ENCODE assay signal across 9 cellular contexts in genomic region chr3:10193692-10194327, GRCh38. TPM values are rescaled to one million over a fixed set of nuclear protein-coding genes. Genes with fewer than 3 reads are reported as not detected.
A peak's percentile ranks its signal among the peaks of the same experiment; 100 is the strongest.
DNase-seq lines count a peak whose midpoint lies in the region; ATAC-seq, FAIRE-seq and TF ChIP-seq lines count a peak whose summit lies in the region.
"Had no signal": no experiment of that assay in that cellular context is flagged by ENCODE, and none has a peak within 500 bp of the region (broad histone marks: within the 10 kb centered on the region; RNA-seq: fewer than 3 reads in every experiment).

No MANE protein-coding gene starts in this region.

- no peaks in the 10 kb centered on the region for H3K27me3 ChIP-seq in gastroesophageal sphincter
- no peaks in the 10 kb centered on the region for H3K27me3 ChIP-seq in gastrocnemius medialis

- no peak for ATAC-seq in activated B cell treated with CpG ODN at 0.5 μM for 24 hours (ENCODE audit: low read depth)
- no peak for ATAC-seq in gastroesophageal sphincter
- ATAC-seq in gastrocnemius medialis = no peak
- no peak for ATAC-seq in GM19023 (IDR thresholded peaks at IDR 0.05; ENCODE audit: unreplicated experiment)
- ATAC-seq in HG03342 (IDR thresholded peaks at IDR 0.05; ENCODE audit: unreplicated experiment) = no peak

- intact Hi-C loops in Calu3 (cut with micrococcal nuclease; ENCODE audit: unreplicated experiment) = no loop called here
- intact Hi-C loops in activated B cell treated with CpG ODN at 0.5 μM for 24 hours (cut with micrococcal nuclease) = loop anchor here (1.0 kb wide), 4 partner anchors 13 to 168 kb away; partner anchors contain the start of genes FANCD2 and TATDN2
- intact Hi-C loops in gastrocnemius medialis (cut with DNase I; ENCODE audit: low total_unique reads) = loop anchor here (2.0 to 10.0 kb wide), 3 partner anchors 217 to 1599 kb away; partner anchors contain the start of gene SETD5

- H3K4me1 Mint-ChIP-seq in Calu3 (ENCODE audit: low read depth, unreplicated experiment) (peaks cover 63% of the 10 kb centered on the region), activated B cell treated with CpG ODN at 0.5 μM for 24 hours (peaks cover 94% of the 10 kb centered on the region)

- no peak for TF ChIP-seq CTCF in Calu3 (IDR thresholded peaks at IDR 0.05; ENCODE audit: unreplicated experiment)
- TF ChIP-seq CTCF in activated B cell treated with CpG ODN at 0.5 μM for 24 hours (IDR thresholded peaks at IDR 0.05) = no peak
- TF ChIP-seq CTCF in gastroesophageal sphincter (IDR thresholded peaks at IDR 0.05) = no peak
- no peak for TF ChIP-seq CTCF in gastrocnemius medialis (IDR thresholded peaks at IDR 0.05 in 4 of 5, conservative IDR thresholded peaks at IDR 0.05 in 1 of 5)

- H3K4me1 ChIP-seq in gastroesophageal sphincter (peaks cover 23 to 79% (median 67%) of the 10 kb centered on the region in 3 donors), gastrocnemius medialis (peaks cover 81 to 92% of the 10 kb centered on the region in 2 donors)

- H3K4me3 Mint-ChIP-seq in Calu3 (ENCODE audit: low read depth, unreplicated experiment) = no peak overlapping the region
- peak overlapping the region; percentile 79 for H3K4me3 Mint-ChIP-seq in activated B cell treated with CpG ODN at 0.5 μM for 24 hours

- H3K4me3 ChIP-seq in gastroesophageal sphincter (no peak overlapping the region), gastrocnemius medialis (no peak overlapping the region)

- H3K27me3 Mint-ChIP-seq in Calu3 (ENCODE audit: unreplicated experiment) = no peaks in the 10 kb centered on the region
- no peaks in the 10 kb centered on the region for H3K27me3 Mint-ChIP-seq in activated B cell treated with CpG ODN at 0.5 μM for 24 hours

- CTCF ChIA-PET in Calu3 (lab: Charles Lee) (no interaction called here), activated B cell treated with CpG ODN at 0.5 μM for 24 hours (lab: Charles Lee) (interaction anchor here (0.5 to 4.6 kb wide), 4 partner anchors 25 to 177 kb away, joined by 3 to 43 read pairs (median 6); no protein-coding TSS in a partner anchor)

- H3K36me3 ChIP-seq in gastroesophageal sphincter (no peaks in the 10 kb centered on the region), gastrocnemius medialis (no peaks in the 10 kb centered on the region)

- BruUV-seq in Calu3 (replicated peaks; lab: Mats Ljungman, UMichigan) = no TSS peak

- DNase-seq in Calu3 = no peak
- DNase-seq in activated B cell treated with CpG ODN at 0.5 μM for 24 hours = no peak
- DNase-seq in gastrocnemius medialis = peak in 1 of 2 donors; percentile 27
- no peak for DNase-seq in HTR-8/SVneo (ENCODE audit: insufficient read length, low spot score)
- DNase-seq in NCI-H146 treated with DMSO at 0.1 percent for 48 hours (lab: John Stamatoyannopoulos, UW; ENCODE audit: unreplicated experiment) = no peak

- no peaks in the 10 kb centered on the region for H3K9me3 ChIP-seq in gastroesophageal sphincter
- no peaks in the 10 kb centered on the region for H3K9me3 ChIP-seq in gastrocnemius medialis

- in situ Hi-C loops in gastrocnemius medialis (cut with MboI; ENCODE audit: low sequenced_read_pairs in 4 of 4) = no loop called here

- TF ChIP-seq POLR2A in gastroesophageal sphincter (IDR thresholded peaks at IDR 0.05) (no peak), gastrocnemius medialis (IDR thresholded peaks at IDR 0.05) (no peak)

- peaks cover 69% of the 10 kb centered on the region for H3K36me3 Mint-ChIP-seq in Calu3 (ENCODE audit: insufficient read depth, unreplicated experiment)
- peaks cover 5% of the 10 kb centered on the region for H3K36me3 Mint-ChIP-seq in activated B cell treated with CpG ODN at 0.5 μM for 24 hours (ENCODE audit: low read depth)

- H3K27ac ChIP-seq in gastroesophageal sphincter (peak overlapping the region; percentile 86 to 93 (median 86)), gastrocnemius medialis (peak overlapping the region; percentile 91 to 99 (median 96))

- FAIRE-seq in HTR-8/SVneo (lab: Jason Lieb, UNC) = no peak
- FAIRE-seq: H54 had no signal

- WGBS in gastroesophageal sphincter (ENCODE audit: low coverage in 1 of 2), 2 donors = 69% methylated on average over 8 of the region's 14 CpGs; no CpG with 5 or more reads in 1 of the 2 donors

- H3K27ac Mint-ChIP-seq in Calu3 (ENCODE audit: unreplicated experiment) (peak overlapping the region; percentile 25), activated B cell treated with CpG ODN at 0.5 μM for 24 hours (peak overlapping the region; percentile 99)

- POLR2A ChIA-PET in activated B cell treated with CpG ODN at 0.5 μM for 24 hours (lab: Charles Lee) = interaction anchor here (0.8 to 6.6 kb wide), 23 partner anchors 7 to 830 kb away, joined by 3 to 148 read pairs (median 6); partner anchors contain the start of genes ARPC4, CRELD1, IRAK2 and TADA3

- TF ChIP-seq EP300 in gastroesophageal sphincter (IDR thresholded peaks at IDR 0.05) = no peak

- H3K9me3 Mint-ChIP-seq in Calu3 (ENCODE audit: low read depth, unreplicated experiment) = no peaks in the 10 kb centered on the region
- H3K9me3 Mint-ChIP-seq in activated B cell treated with CpG ODN at 0.5 μM for 24 hours = no peaks in the 10 kb centered on the region

RNA-seq across cellular contexts. Expression of gene IRAK2, which starts 29.1 kb away (rescaled TPM):
- total RNA-seq in Calu3 (2022) (25.5 and 31.6 TPM in 2 replicates), activated B cell treated with CpG ODN at 0.5 μM for 24 hours (8.6 and 8.8 TPM in 2 replicates), gastroesophageal sphincter (1 to 10 TPM; 2.2 to 4.4 (median 3.3) TPM), gastrocnemius medialis (10 to 100 TPM; 21.9 to 42.0 (median 25.8) TPM)

RNA-seq across cellular contexts. Expression of gene VHL, which starts 52.2 kb away (rescaled TPM):
- total RNA-seq in Calu3 (2022) (49.0 and 50.4 TPM in 2 replicates), activated B cell treated with CpG ODN at 0.5 μM for 24 hours (91.0 and 105 TPM in 2 replicates), gastroesophageal sphincter (10 to 100 TPM; 24.5 to 31.9 (median 27.7) TPM), gastrocnemius medialis (10 to 100 TPM in 3 of 4 donors, 1 to 10 TPM in 1; 7.5 to 17.9 (median 12.8) TPM)

RNA-seq across cellular contexts. Expression of gene TATDN2, which starts 54.4 kb away (rescaled TPM):
- total RNA-seq in Calu3 (2022) = 34.2 and 34.3 TPM in 2 replicates
- 55.6 and 56.2 TPM in 2 replicates for total RNA-seq in activated B cell treated with CpG ODN at 0.5 μM for 24 hours
- 10 to 100 TPM in 3 of 4 donors, 1 to 10 TPM in 1; 10.0 to 28.4 (median 22.6) TPM for total RNA-seq in gastroesophageal sphincter
- 10 to 100 TPM; 10.9 to 11.5 (median 10.9) TPM for total RNA-seq in gastrocnemius medialis
